In the genomic region with DNA sequence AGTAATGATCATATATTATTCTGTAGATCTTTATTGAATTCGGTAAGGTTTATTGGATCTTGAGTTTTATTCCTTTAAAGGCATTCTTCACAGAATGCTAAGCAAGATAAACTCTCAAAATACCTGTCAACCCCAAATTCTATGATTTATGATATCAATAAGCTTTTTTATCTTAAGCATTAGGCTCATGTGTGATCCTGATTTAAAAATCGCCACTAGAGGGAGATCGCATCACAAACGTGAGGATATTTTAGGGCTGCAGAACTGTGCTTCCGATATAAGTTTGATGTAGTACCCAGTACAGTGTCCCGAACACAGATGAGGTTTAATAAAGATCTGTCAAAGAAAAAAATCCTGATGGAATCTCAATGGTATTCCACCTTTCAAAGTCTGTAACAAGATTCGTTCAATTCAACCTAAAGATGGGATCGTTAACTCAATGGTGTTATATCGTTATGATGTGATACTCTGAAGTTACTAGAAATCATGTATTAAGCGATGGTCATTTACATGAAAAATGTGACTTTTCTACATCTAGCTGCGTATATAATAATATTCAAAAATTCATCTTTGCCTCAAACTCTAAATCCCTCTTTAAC, we compare ENCODE assay signal across 9 cellular contexts.
DNase-seq lines count a peak whose midpoint lies in the region; ATAC-seq and TF ChIP-seq lines count a peak whose summit lies in the region.
"Had no signal": no experiment of that assay in that cellular context is flagged by ENCODE, and none has a peak within 500 bp of the region (broad histone marks: within the 10 kb centered on the region; RNA-seq: fewer than 3 reads in every experiment).

No MANE protein-coding gene starts in this region.

- peaks cover 4% of the 10 kb centered on the region for H3K27me3 Mint-ChIP-seq in nephron progenitor cell (ENCODE audit: low read depth, poor library complexity)

- H3K9me3 Mint-ChIP-seq in nephron progenitor cell, result no peaks in the 10 kb centered on the region

- no peaks in the 10 kb centered on the region for H3K36me3 Mint-ChIP-seq in nephron progenitor cell (ENCODE audit: low read depth)

- ATAC-seq in GM19463 (IDR thresholded peaks at IDR 0.05; ENCODE audit: unreplicated experiment), result peak; percentile 71

- peak; percentile 33 to 69 (median 58) for DNase-seq in NCI-H1417 (lab: John Stamatoyannopoulos, UW)
- DNase-seq in NCI-H1417 treated with DMSO at 0.1 percent for 48 hours (lab: John Stamatoyannopoulos, UW), result no peak
- DNase-seq in Jurkat, Clone E6-1 (ENCODE audit: low read depth, low spot score), result peak; percentile 45
- DNase-seq in SK-MEL-5 (ENCODE audit: low read depth, low spot score), result peak; percentile 68
- DNase-seq in erythroblast (lab: John Stamatoyannopoulos, UW), result peak; percentile 43 to 65
- DNase-seq in nephron progenitor cell, result peak; percentile 13
- no peak for DNase-seq in GOT3 (lab: John Stamatoyannopoulos, UW)

- no peak overlapping the region for H3K4me3 Mint-ChIP-seq in nephron progenitor cell

- in situ Hi-C loops in SK-MEL-5 (cut with HindIII; ENCODE audit: low pct_unique_long_range_greater_than_20kb, low sequenced_read_pairs), result no loop called here

- no peak overlapping the region for H3K4me3 ChIP-seq in Jurkat, Clone E6-1 (ENCODE audit: low read length)
- H3K4me3 ChIP-seq: BLaER1 treated with 17β-estradiol and CSF1 and Interleukin-3, amounts not matched to agents 10 nM and 100 nM had no signal

- TF ChIP-seq POLR2A in erythroblast (IDR thresholded peaks at IDR 0.05; ENCODE audit: low read length), result no peak

- TF ChIP-seq CTCF in nephron progenitor cell (IDR thresholded peaks at IDR 0.05), result peak; percentile 65

- no peaks in the 10 kb centered on the region for H3K4me1 Mint-ChIP-seq in nephron progenitor cell

- no peak overlapping the region for H3K27ac Mint-ChIP-seq in nephron progenitor cell

Comparison
In these comparisons a context has a peak if more than half of its experiments do, and no peak if none do; other contexts are left out.
1. DNase-seq: peak in NCI-H1417 (3 of 3), Jurkat, Clone E6-1 (single experiment), SK-MEL-5 (single experiment), erythroblast (2 of 2) and nephron progenitor cell (single experiment); none in NCI-H1417 treated with DMSO at 0.1 percent for 48 hours (single experiment) and GOT3 (single experiment).